In the genomic region with DNA sequence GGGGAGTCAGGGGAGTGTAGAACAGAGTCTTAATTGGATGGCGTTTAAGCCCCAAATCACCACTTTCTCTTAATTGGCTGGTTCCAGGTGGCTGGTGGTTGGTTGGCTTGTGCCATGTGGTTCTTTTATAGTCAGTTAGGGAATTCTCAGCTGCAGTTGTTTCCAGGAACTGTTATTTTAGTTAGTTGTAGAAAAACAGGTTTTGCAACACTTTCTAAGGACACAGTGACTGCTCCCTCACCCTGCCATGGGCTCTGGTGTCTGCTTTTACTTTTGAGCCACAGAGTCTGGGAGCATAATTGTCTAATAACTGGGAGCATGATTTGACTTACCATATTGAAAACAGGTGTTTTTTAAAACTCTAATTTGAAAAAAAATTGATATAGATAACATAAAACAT, we compare ENCODE assay signal across 2 cellular contexts.
TF ChIP-seq lines count a peak whose summit lies in the region.

No MANE protein-coding gene starts in this region.

TF ChIP-seq in H1, 55 proteins besides CTCF, POLR2A, EP300 and RAD21:
- TF ChIP-seq EZH2 (IDR thresholded peaks at IDR 0.05; ENCODE audit: low read depth, low read length, severe bottlenecking), result no peak
- TF ChIP-seq SP2 (IDR thresholded peaks at IDR 0.05; ENCODE audit: low read length), result no peak
- TF ChIP-seq TAF7 (optimal IDR thresholded peaks at IDR 0.05; ENCODE audit: borderline replicate concordance, low read depth, low read length), result no peak
- TF ChIP-seq, protein P1, sequence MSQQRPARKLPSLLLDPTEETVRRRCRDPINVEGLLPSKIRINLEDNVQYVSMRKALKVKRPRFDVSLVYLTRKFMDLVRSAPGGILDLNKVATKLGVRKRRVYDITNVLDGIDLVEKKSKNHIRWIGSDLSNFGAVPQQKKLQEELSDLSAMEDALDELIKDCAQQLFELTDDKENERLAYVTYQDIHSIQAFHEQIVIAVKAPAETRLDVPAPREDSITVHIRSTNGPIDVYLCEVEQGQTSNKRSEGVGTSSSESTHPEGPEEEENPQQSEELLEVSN (IDR thresholded peaks at IDR 0.05), result no peak
- TF ChIP-seq RBBP5 (IDR thresholded peaks at IDR 0.05; ENCODE audit: borderline replicate concordance, low read depth, low read length), result no peak
- TF ChIP-seq JUND (IDR thresholded peaks at IDR 0.05; ENCODE audit: low read length), result no peak
- TF ChIP-seq CHD7 (IDR thresholded peaks at IDR 0.05; ENCODE audit: insufficient replicate concordance, low read length), result no peak
- no peak for TF ChIP-seq CEBPB (IDR thresholded peaks at IDR 0.05; ENCODE audit: low read depth, low read length)
- no peak for TF ChIP-seq RXRA (IDR thresholded peaks at IDR 0.05; ENCODE audit: insufficient read depth, low read depth, low read length)
- no peak for TF ChIP-seq NANOG (IDR thresholded peaks at IDR 0.05; ENCODE audit: insufficient read depth, low read depth, low read length, poor library complexity, severe bottlenecking)
- TF ChIP-seq SP4 (IDR thresholded peaks at IDR 0.05; ENCODE audit: low read length), result no peak

TF ChIP-seq in GM12891, 5 proteins besides CTCF, POLR2A, EP300 and RAD21:
- TF ChIP-seq SPI1 (IDR thresholded peaks at IDR 0.05; ENCODE audit: low read depth, low read length) (no peak), POLR2AphosphoS5 (IDR thresholded peaks at IDR 0.05; ENCODE audit: low read depth, low read length) (no peak), POU2F2 (IDR thresholded peaks at IDR 0.05; ENCODE audit: low read depth, low read length) (no peak), PAX5 (IDR thresholded peaks at IDR 0.05; ENCODE audit: insufficient read depth, low read length, severe bottlenecking) (no peak), TAF1 (IDR thresholded peaks at IDR 0.05; ENCODE audit: low read depth, low read length) (no peak)
